11 cellular contexts compared by ENCODE assay signal in genomic region chr1:160836981-160837557, GRCh38. TPM values are rescaled to one million over a fixed set of nuclear protein-coding genes. Genes with fewer than 3 reads are reported as not detected.
DNase-seq lines count a peak whose midpoint lies in the region; ATAC-seq and TF ChIP-seq lines count a peak whose summit lies in the region.
"Had no signal": no experiment of that assay in that cellular context is flagged by ENCODE, and none has a peak within 500 bp of the region (broad histone marks: within the 10 kb centered on the region; RNA-seq: fewer than 3 reads in every experiment).

No MANE protein-coding gene starts in this region.

- ATAC-seq in activated B cell treated with CpG ODN at 0.5 μM for 24 hours (ENCODE audit: low read depth) (no peak), lower lobe of right lung (no peak), GM18867 (IDR thresholded peaks at IDR 0.05; ENCODE audit: unreplicated experiment) (no peak)
- ATAC-seq: Panc1 had no signal

- POLR2A ChIA-PET in activated B cell treated with CpG ODN at 0.5 μM for 24 hours (lab: Charles Lee), result interaction anchor here (0.5 to 2.0 kb wide), 12 partner anchors 26 to 295 kb away, joined by 3 to 9 read pairs (median 4); partner anchors contain the start of genes CD244, DEDD and LY9

- H3K36me3 ChIP-seq in lower lobe of right lung (no peaks in the 10 kb centered on the region), tibial nerve (no peaks in the 10 kb centered on the region)

- H3K4me3 ChIP-seq in lower lobe of right lung (no peak overlapping the region), tibial nerve (no peak overlapping the region)
- H3K4me3 ChIP-seq: smooth muscle cell had no signal

- H3K9me3 Mint-ChIP-seq in activated naive CD4-positive, alpha-beta T cell treated with anti-CD3 and anti-CD28 coated beads, Interleukin-2, amount 10 ng/mL, durations not matched to agents 7 days and 5 days, result no peaks in the 10 kb centered on the region
- H3K9me3 Mint-ChIP-seq in activated B cell treated with CpG ODN at 0.5 μM for 24 hours, result no peaks in the 10 kb centered on the region

- H3K9me3 ChIP-seq in lower lobe of right lung, result no peaks in the 10 kb centered on the region
- H3K9me3 ChIP-seq in tibial nerve, result no peaks in the 10 kb centered on the region

- H3K27me3 Mint-ChIP-seq in activated naive CD4-positive, alpha-beta T cell treated with anti-CD3 and anti-CD28 coated beads, Interleukin-2, amount 10 ng/mL, durations not matched to agents 7 days and 5 days, result peaks cover 7% of the 10 kb centered on the region
- H3K27me3 Mint-ChIP-seq in activated B cell treated with CpG ODN at 0.5 μM for 24 hours, result no peaks in the 10 kb centered on the region

- CTCF ChIA-PET in activated naive CD4-positive, alpha-beta T cell treated with anti-CD3 and anti-CD28 coated beads, Interleukin-2, amount 10 ng/mL, durations not matched to agents 7 days and 5 days (lab: Charles Lee), result interaction anchor here (0.6 to 6.6 kb wide), 28 partner anchors 10 to 161 kb away, joined by 3 to 288 read pairs (median 5); partner anchors contain the start of genes CD244, ITLN1 and ITLN2
- CTCF ChIA-PET in activated B cell treated with CpG ODN at 0.5 μM for 24 hours (lab: Charles Lee), result interaction anchor here (0.6 to 5.2 kb wide), 25 partner anchors 10 to 301 kb away, joined by 3 to 111 read pairs (median 4); partner anchors contain the start of genes CD244, CD48, DEDD and ITLN1

- TF ChIP-seq EP300 in tibial nerve (IDR thresholded peaks at IDR 0.05), result peak in 1 of 2 donors; percentile 26

- H3K27me3 ChIP-seq in lower lobe of right lung (ENCODE audit: low read depth) (no peaks in the 10 kb centered on the region), tibial nerve (no peaks in the 10 kb centered on the region)

- no peak for TF ChIP-seq POLR2A in tibial nerve (IDR thresholded peaks at IDR 0.05)

- peak overlapping the region; percentile 33 for H3K27ac ChIP-seq in lower lobe of right lung
- peak overlapping the region; percentile 35 to 82 (median 76) for H3K27ac ChIP-seq in tibial nerve

- no peak for TF ChIP-seq CTCF in activated B cell treated with CpG ODN at 0.5 μM for 24 hours (IDR thresholded peaks at IDR 0.05)
- TF ChIP-seq CTCF in lower lobe of right lung (IDR thresholded peaks at IDR 0.05), result no peak
- TF ChIP-seq CTCF in tibial nerve (IDR thresholded peaks at IDR 0.05), result no peak

- WGBS in tibial nerve, 2 donors, result 12 to 14% methylated on average over 4 of the region's 4 CpGs

- H3K36me3 Mint-ChIP-seq in activated naive CD4-positive, alpha-beta T cell treated with anti-CD3 and anti-CD28 coated beads, Interleukin-2, amount 10 ng/mL, durations not matched to agents 7 days and 5 days, result no peaks in the 10 kb centered on the region
- no peaks in the 10 kb centered on the region for H3K36me3 Mint-ChIP-seq in activated B cell treated with CpG ODN at 0.5 μM for 24 hours (ENCODE audit: low read depth)

- intact Hi-C loops in activated B cell treated with CpG ODN at 0.5 μM for 24 hours (cut with micrococcal nuclease) (loop anchor here (1.0 to 2.0 kb wide), 5 partner anchors 40 to 296 kb away; partner anchors contain the start of gene DEDD), lower lobe of right lung (cut with DNase I) (loop anchor here (10.0 kb wide), 1 partner anchor 118 kb away; the partner anchor contains the start of gene ITLN2)

- H3K27ac Mint-ChIP-seq in activated naive CD4-positive, alpha-beta T cell treated with anti-CD3 and anti-CD28 coated beads, Interleukin-2, amount 10 ng/mL, durations not matched to agents 7 days and 5 days, result peak overlapping the region; percentile 96
- peak overlapping the region; percentile 80 for H3K27ac Mint-ChIP-seq in activated B cell treated with CpG ODN at 0.5 μM for 24 hours

- peaks cover 19% of the 10 kb centered on the region for H3K4me1 ChIP-seq in lower lobe of right lung
- peaks cover 0 to 27% (median 20%) of the 10 kb centered on the region in 4 donors for H3K4me1 ChIP-seq in tibial nerve

- H3K4me3 Mint-ChIP-seq in activated naive CD4-positive, alpha-beta T cell treated with anti-CD3 and anti-CD28 coated beads, Interleukin-2, amount 10 ng/mL, durations not matched to agents 7 days and 5 days, result no peak overlapping the region
- H3K4me3 Mint-ChIP-seq in activated B cell treated with CpG ODN at 0.5 μM for 24 hours, result no peak overlapping the region

- no peak for DNase-seq in activated naive CD4-positive, alpha-beta T cell treated with anti-CD3 and anti-CD28 coated beads, Interleukin-2, amount 10 ng/mL, durations not matched to agents 7 days and 5 days
- no peak for DNase-seq in activated naive CD4-positive, alpha-beta T cell treated with anti-CD3 and anti-CD28 coated beads, Interleukin-2, amount 50 U/mL, for 16 hours
- DNase-seq in activated B cell treated with CpG ODN at 0.5 μM for 24 hours, result no peak
- no peak for DNase-seq in lower lobe of right lung
- no peak for DNase-seq in tibial nerve (ENCODE audit: low spot score in 2 of 2)
- no peak for DNase-seq in SKM-1 treated with dmso at 0.1 percent for 144 hours (lab: John Stamatoyannopoulos, UW; ENCODE audit: unreplicated experiment)
- DNase-seq in amygdala (lab: John Stamatoyannopoulos, UW), result no peak
- DNase-seq: NCI-H1092 had no signal

- peaks cover 65% of the 10 kb centered on the region for H3K4me1 Mint-ChIP-seq in activated naive CD4-positive, alpha-beta T cell treated with anti-CD3 and anti-CD28 coated beads, Interleukin-2, amount 10 ng/mL, durations not matched to agents 7 days and 5 days
- H3K4me1 Mint-ChIP-seq in activated B cell treated with CpG ODN at 0.5 μM for 24 hours, result peaks cover 33% of the 10 kb centered on the region

RNA-seq across cellular contexts. Expression of gene CD244, which starts 25.6 kb away (rescaled TPM):
- total RNA-seq in activated B cell treated with CpG ODN at 0.5 μM for 24 hours (not detected in 2 replicates), lower lobe of right lung (4.5 TPM), tibial nerve (under 1 TPM in 3 of 4 donors, not detected in 1; 0.63 to 0.98 (median 0.90) TPM)

RNA-seq across cellular contexts. Expression of gene LY9, which starts 41.1 kb away (rescaled TPM):
- total RNA-seq in activated B cell treated with CpG ODN at 0.5 μM for 24 hours, result 63.6 and 71.6 TPM in 2 replicates
- 1.8 TPM for total RNA-seq in lower lobe of right lung
- total RNA-seq in tibial nerve, result 1 to 10 TPM in 2 of 4 donors, under 1 TPM in 1, not detected in 1; 0.22 to 3.0 (median 1.9) TPM
- total RNA-seq: smooth muscle cell had no signal

RNA-seq across cellular contexts. Expression of gene ITLN1, which starts 47.9 kb away (rescaled TPM):
- total RNA-seq in activated B cell treated with CpG ODN at 0.5 μM for 24 hours, result not detected in 2 replicates
- 2.7 TPM for total RNA-seq in lower lobe of right lung
- 1 to 10 TPM in 1 of 4 donors, under 1 TPM in 1, not detected in 2; 0.42 to 1.2 TPM for total RNA-seq in tibial nerve
- total RNA-seq: smooth muscle cell had no signal

Comparison
In these comparisons a context has a peak if more than half of its experiments do, and no peak if none do; other contexts are left out.
1. RNA of gene LY9, which starts 41.1 kb away (total RNA-seq): 63.6 to 71.6 TPM in activated B cell treated with CpG ODN at 0.5 μM for 24 hours; 0.22 to 3.0 TPM in tibial nerve and 1.8 TPM in lower lobe of right lung (single experiment); every median in the first group is over 10 times any median in the second.